Comparison of ENCODE assay signal across 1 cellular context in the genomic region with DNA sequence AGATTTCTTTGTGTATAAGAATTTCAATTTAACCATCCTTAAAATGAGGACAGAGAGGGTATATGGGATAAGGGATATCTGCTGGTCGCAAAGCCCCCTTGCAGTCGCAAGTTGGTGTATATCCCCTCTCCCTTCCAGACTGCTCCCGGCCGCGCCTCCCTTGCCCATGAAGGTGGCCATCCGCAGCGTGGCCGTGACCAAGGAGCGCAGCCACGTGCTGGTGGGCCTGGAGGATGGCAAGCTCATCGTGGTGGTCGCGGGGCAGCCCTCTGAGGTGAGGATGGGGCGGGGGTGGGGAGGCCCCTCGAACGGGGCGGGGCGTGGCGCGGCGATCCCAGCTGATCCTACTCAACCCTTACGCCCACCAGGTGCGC.
TF ChIP-seq lines count a peak whose summit lies in the region.

No MANE protein-coding gene starts in this region.

TF ChIP-seq in K562, 482 proteins besides CTCF, POLR2A, EP300 and RAD21:
- TF ChIP-seq MCM5 (IDR thresholded peaks at IDR 0.05; ENCODE audit: low read depth), result no peak
- 0 out of 2 replicates have a peak, but pooled peaks have one; percentile 4 for TF ChIP-seq RBFOX2 (IDR thresholded peaks at IDR 0.05; ENCODE audit: low read depth, low read length)
- TF ChIP-seq, protein P1, sequence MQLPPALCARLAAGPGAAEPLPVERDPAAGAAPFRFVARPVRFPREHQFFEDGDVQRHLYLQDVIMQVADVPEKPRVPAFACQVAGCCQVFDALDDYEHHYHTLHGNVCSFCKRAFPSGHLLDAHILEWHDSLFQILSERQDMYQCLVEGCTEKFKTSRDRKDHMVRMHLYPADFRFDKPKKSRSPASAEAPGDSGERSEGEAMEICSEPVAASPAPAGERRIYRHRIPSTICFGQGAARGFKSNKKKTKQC (CRISPR knock-in tag; IDR thresholded peaks at IDR 0.05), result no peak
